Comparison of ENCODE assay signal across 8 cellular contexts in genomic region chr16:70738083-70738977, GRCh38. TPM values are rescaled to one million over a fixed set of nuclear protein-coding genes. Genes with fewer than 3 reads are reported as not detected.
A peak's percentile ranks its signal among the peaks of the same experiment; 100 is the strongest.
DNase-seq lines count a peak whose midpoint lies in the region; FAIRE-seq and TF ChIP-seq lines count a peak whose summit lies in the region.

No MANE protein-coding gene starts in this region.

- peak; percentile 69 to 76 for TF ChIP-seq CTCF in mammary epithelial cell (conservative IDR thresholded peaks at IDR 0.05 in 1 of 2, IDR thresholded peaks at IDR 0.05 in 1 of 2; ENCODE audit: extremely low read depth in 1 of 2, insufficient read depth in 1 of 2, low read depth in 1 of 2, low read length in 2 of 2)

- no peaks in the 10 kb centered on the region for H4K20me1 ChIP-seq in mammary epithelial cell (ENCODE audit: insufficient read depth, low read length)

- H2AFZ ChIP-seq in mammary epithelial cell (ENCODE audit: low read depth, low read length), result no peak overlapping the region

- H3K4me1 ChIP-seq in mammary epithelial cell (ENCODE audit: insufficient read depth, low read length), result peaks cover 31% of the 10 kb centered on the region
- H3K4me1 ChIP-seq in subcutaneous abdominal adipose tissue (ENCODE audit: control insufficient read depth in 5 of 5, insufficient read depth in 5 of 5, low read length in 5 of 5), result peaks cover 10 to 58% (median 42%) of the 10 kb centered on the region in 5 donors

- FAIRE-seq in GM18507 (lab: Jason Lieb, UNC), result no peak
- no peak for FAIRE-seq in RCC 7860 (lab: Jason Lieb, UNC)

- dilution Hi-C loops in mammary epithelial cell (cut with HindIII; ENCODE audit: low sequenced_read_pairs), result no loop called here

- in situ Hi-C loops in mammary epithelial cell (cut with MboI; ENCODE audit: low sequenced_read_pairs in 2 of 2), result no loop called here

- H3K27me3 ChIP-seq in mammary epithelial cell (ENCODE audit: insufficient read depth, low read length) (no peaks in the 10 kb centered on the region), layer of hippocampus (ENCODE audit: control insufficient read depth, insufficient read depth, low read length) (no peaks in the 10 kb centered on the region), subcutaneous abdominal adipose tissue (ENCODE audit: control insufficient read depth in 5 of 5, insufficient read depth in 4 of 5, low read length in 5 of 5) (no peaks in the 10 kb centered on the region)

- H3K4me3 ChIP-seq in mammary epithelial cell (replicated peaks in 1 of 3; ENCODE audit: insufficient read depth in 1 of 3, low read depth in 2 of 3, low read length in 3 of 3), result no peak overlapping the region
- no peak overlapping the region for H3K4me3 ChIP-seq in subcutaneous abdominal adipose tissue (ENCODE audit: low read depth in 1 of 5, low read length in 5 of 5)

- intact Hi-C loops in mammary epithelial cell (cut with micrococcal nuclease), result loop anchor here (1.0 kb wide), 2 partner anchors 53 to 58 kb away; no protein-coding TSS in a partner anchor
- intact Hi-C loops in posterior vena cava (cut with DNase I), result loop anchor here in 1 of 2 donors (5.0 kb wide), 2 partner anchors 36 to 56 kb away; no protein-coding TSS in a partner anchor

- H3K36me3 ChIP-seq in mammary epithelial cell (ENCODE audit: insufficient read depth, low read length) (no peaks in the 10 kb centered on the region), subcutaneous abdominal adipose tissue (ENCODE audit: control insufficient read depth in 5 of 5, insufficient read depth in 5 of 5, low read length in 5 of 5) (peaks cover 2 to 36% (median 10%) of the 10 kb centered on the region in 5 donors)

- CTCF ChIA-PET in mammary epithelial cell (lab: Charles Lee; ENCODE audit: low non-redundant PET), result interaction anchor here (0.5 to 1.2 kb wide), 3 partner anchors 23 to 54 kb away, joined by 3 to 6 read pairs (median 4); no protein-coding TSS in a partner anchor

- H3K9ac ChIP-seq in mammary epithelial cell (ENCODE audit: insufficient read depth, low read length) (no peak overlapping the region), subcutaneous abdominal adipose tissue (ENCODE audit: low read length in 5 of 5) (peak overlapping the region in 1 of 5 donors; percentile 72)

- no TSS peak for BruUV-seq in mammary epithelial cell (replicated peaks; lab: Mats Ljungman, UMichigan)

- no peak overlapping the region for H3K4me2 ChIP-seq in mammary epithelial cell (ENCODE audit: insufficient read depth, low read depth, low read length)

- 86% methylated on average over 16 of the region's 22 CpGs for WGBS in mammary epithelial cell (ENCODE audit: low coverage, missing lambda C conversion rate)

- DNase-seq in Ammon's horn (ENCODE audit: low spot score), result peak; percentile 64
- peak; percentile 20 for DNase-seq in GM18507 (ENCODE audit: extremely low spot score, insufficient read length, low read depth)
- DNase-seq in RCC 7860 (ENCODE audit: low spot score), result peak; percentile 15
- peak; percentile 32 for DNase-seq in mammary epithelial cell
- no peak for DNase-seq in posterior vena cava (ENCODE audit: low spot score)
- DNase-seq in effector CD8-positive, alpha-beta T cell (lab: John Stamatoyannopoulos, UW), result no peak

- H3K27ac ChIP-seq in mammary epithelial cell (ENCODE audit: insufficient read depth, low read depth, low read length) (peak overlapping the region; percentile 6), layer of hippocampus (ENCODE audit: low read depth, low read length) (peak overlapping the region; percentile 74), subcutaneous abdominal adipose tissue (ENCODE audit: low read depth, low read length) (peak overlapping the region; percentile 10)

- H3K9me3 ChIP-seq in mammary epithelial cell (replicated peaks; ENCODE audit: insufficient read depth, low read length) (no peaks in the 10 kb centered on the region), subcutaneous abdominal adipose tissue (ENCODE audit: control insufficient read depth in 5 of 5, low read length in 5 of 5) (no peaks in the 10 kb centered on the region)

- no peaks in the 10 kb centered on the region for H3K79me2 ChIP-seq in mammary epithelial cell (ENCODE audit: insufficient read depth, low read length)

RNA-seq across cellular contexts. Expression of gene MTSS2, which starts 52.5 kb away (rescaled TPM):
- total RNA-seq in mammary epithelial cell, result 10 to 100 TPM; 25.8 to 42.9 TPM
- 46.7 TPM for polyA plus RNA-seq in mammary epithelial cell
- polyA minus RNA-seq in mammary epithelial cell, result 28.8 TPM
- total RNA-seq in posterior vena cava, result 100 to 1,000 TPM; 116 to 145 TPM

Comparison
In these comparisons a context has a peak if more than half of its experiments do, and no peak if none do; other contexts are left out.
1. DNase-seq: peak in Ammon's horn (single experiment), GM18507 (single experiment), RCC 7860 (single experiment) and mammary epithelial cell (single experiment); none in posterior vena cava (single experiment) and effector CD8-positive, alpha-beta T cell (single experiment).
2. H3K27ac ChIP-seq: peak in every context shown above with its lines; median percentile 74 in layer of hippocampus; 10 in subcutaneous abdominal adipose tissue; 6 in mammary epithelial cell.